19 cellular contexts compared by ENCODE assay signal in genomic region chr18:76446321-76446720, GRCh38. TPM values are rescaled to one million over a fixed set of nuclear protein-coding genes. Genes with fewer than 3 reads are reported as not detected.
DNase-seq lines count a peak whose midpoint lies in the region; ATAC-seq and TF ChIP-seq lines count a peak whose summit lies in the region.
"Had no signal": no experiment of that assay in that cellular context is flagged by ENCODE, and none has a peak within 500 bp of the region (broad histone marks: within the 10 kb centered on the region; RNA-seq: fewer than 3 reads in every experiment).

No MANE protein-coding gene starts in this region.

- peaks cover 5 to 72% (median 46%) of the 10 kb centered on the region in 3 donors for H3K4me1 ChIP-seq in gastroesophageal sphincter
- H3K4me1 ChIP-seq in psoas muscle, result peaks cover 56% of the 10 kb centered on the region

- TF ChIP-seq CTCF in natural killer cell (IDR thresholded peaks at IDR 0.05) (no peak), gastroesophageal sphincter (IDR thresholded peaks at IDR 0.05) (no peak), psoas muscle (IDR thresholded peaks at IDR 0.05) (no peak)

- intact Hi-C loops in natural killer cell (cut with micrococcal nuclease), result no loop called here
- intact Hi-C loops in psoas muscle (cut with DNase I), result loop anchor here in 1 of 2 donors (5.0 kb wide), 1 partner anchor 34 kb away; no protein-coding TSS in a partner anchor

- no peak for TF ChIP-seq EP300 in gastroesophageal sphincter (IDR thresholded peaks at IDR 0.05)

- WGBS in gastroesophageal sphincter (ENCODE audit: low coverage in 1 of 2), 2 donors, result 32 to 55% methylated on average over 3 to 6 of the region's 12 CpGs
- WGBS in psoas muscle, 3 donors, result 58 to 69% (median 64%) methylated on average over 12 of the region's 12 CpGs

- H3K4me3 ChIP-seq in gastroesophageal sphincter (no peak overlapping the region), psoas muscle (peak overlapping the region; percentile 20)
- H3K4me3 ChIP-seq: heart right ventricle had no signal

- ATAC-seq in natural killer cell, result no peak
- no peak for ATAC-seq in natural killer cell treated with Interleukin-12 subunit alpha and Interleukin-12 subunit beta and Interleukin-15 and Interleukin-18, amount 100 ng/mL, for 72 hours
- ATAC-seq in gastroesophageal sphincter, result no peak
- ATAC-seq in psoas muscle, result no peak
- no peak for ATAC-seq in GM19023 (IDR thresholded peaks at IDR 0.05; ENCODE audit: unreplicated experiment)
- ATAC-seq: stimulated activated effector memory CD8-positive, alpha-beta T cell treated with anti-CD3 and anti-CD28 coated beads, Interleukin-12 subunit alpha, Interleukin-12 subunit beta, amount 100 ng/mL, for 72 hours had no signal

- no peak for TF ChIP-seq POLR2A in gastroesophageal sphincter (IDR thresholded peaks at IDR 0.05)

- H3K27ac Mint-ChIP-seq in natural killer cell, result peak overlapping the region; percentile 81 to 92
- peak overlapping the region in 1 of 2 donors; percentile 74 for H3K27ac Mint-ChIP-seq in natural killer cell treated with Interleukin-12 subunit alpha and Interleukin-12 subunit beta and Interleukin-15 and Interleukin-18, amount 100 ng/mL, for 72 hours
- H3K27ac Mint-ChIP-seq: activated B cell treated with CpG ODN at 0.5 μM for 24 hours; activated naive CD8-positive, alpha-beta T cell treated with anti-CD3 and anti-CD28 coated beads for 36 hours; stimulated activated effector memory CD8-positive, alpha-beta T cell treated with anti-CD3 and anti-CD28 coated beads, Interleukin-12 subunit alpha, Interleukin-12 subunit beta, amount 100 ng/mL, for 72 hours had no signal

- DNase-seq in natural killer cell (no peak), psoas muscle (no peak), substantia nigra (lab: John Stamatoyannopoulos, UW) (no peak), NCI-H1436 treated with DMSO at 0.1 percent for 48 hours (lab: John Stamatoyannopoulos, UW) (no peak), DMS 273 (lab: John Stamatoyannopoulos, UW; ENCODE audit: unreplicated experiment) (no peak)
- DNase-seq in natural killer cell treated with Interleukin-12 subunit alpha and Interleukin-12 subunit beta and Interleukin-15 and Interleukin-18, amount 100 ng/mL, for 72 hours (ENCODE audit: low spot score), result no peak
- DNase-seq: activated B cell treated with CpG ODN at 0.5 μM for 24 hours; activated naive CD8-positive, alpha-beta T cell treated with anti-CD3 and anti-CD28 coated beads for 36 hours; DMS53; heart right ventricle; kidney glomerular epithelial cell; NCI-H1092 treated with DMSO at 0.1 percent for 48 hours; NCI-H345; retina; stimulated activated CD4-positive, alpha-beta T cell treated with anti-CD3 and anti-CD28 coated beads, Interleukin-4, amount 100 ng/mL, for 4 hours had no signal

- no peaks in the 10 kb centered on the region for H3K27me3 Mint-ChIP-seq in natural killer cell (ENCODE audit: low read depth in 2 of 2)
- no peaks in the 10 kb centered on the region for H3K27me3 Mint-ChIP-seq in natural killer cell treated with Interleukin-12 subunit alpha and Interleukin-12 subunit beta and Interleukin-15 and Interleukin-18, amount 100 ng/mL, for 72 hours
- H3K27me3 Mint-ChIP-seq: activated B cell treated with CpG ODN at 0.5 μM for 24 hours; activated naive CD8-positive, alpha-beta T cell treated with anti-CD3 and anti-CD28 coated beads for 36 hours had no signal

- peaks cover 75 to 81% of the 10 kb centered on the region in 2 donors for H3K4me1 Mint-ChIP-seq in natural killer cell
- peaks cover 32 to 54% of the 10 kb centered on the region in 2 donors for H3K4me1 Mint-ChIP-seq in natural killer cell treated with Interleukin-12 subunit alpha and Interleukin-12 subunit beta and Interleukin-15 and Interleukin-18, amount 100 ng/mL, for 72 hours (ENCODE audit: low read depth in 2 of 2)

- no peak overlapping the region for H3K4me3 Mint-ChIP-seq in natural killer cell
- H3K4me3 Mint-ChIP-seq in natural killer cell treated with Interleukin-12 subunit alpha and Interleukin-12 subunit beta and Interleukin-15 and Interleukin-18, amount 100 ng/mL, for 72 hours, result no peak overlapping the region
- H3K4me3 Mint-ChIP-seq: activated B cell treated with CpG ODN at 0.5 μM for 24 hours; activated naive CD8-positive, alpha-beta T cell treated with anti-CD3 and anti-CD28 coated beads for 36 hours; central memory CD8-positive, alpha-beta T cell; stimulated activated effector memory CD8-positive, alpha-beta T cell treated with anti-CD3 and anti-CD28 coated beads, Interleukin-12 subunit alpha, Interleukin-12 subunit beta, amount 100 ng/mL, for 72 hours had no signal

- no peaks in the 10 kb centered on the region for H3K36me3 Mint-ChIP-seq in natural killer cell
- no peaks in the 10 kb centered on the region for H3K36me3 Mint-ChIP-seq in natural killer cell treated with Interleukin-12 subunit alpha and Interleukin-12 subunit beta and Interleukin-15 and Interleukin-18, amount 100 ng/mL, for 72 hours
- H3K36me3 Mint-ChIP-seq: stimulated activated effector memory CD8-positive, alpha-beta T cell treated with anti-CD3 and anti-CD28 coated beads, Interleukin-12 subunit alpha, Interleukin-12 subunit beta, amount 100 ng/mL, for 72 hours had no signal

- H3K9me3 ChIP-seq in gastroesophageal sphincter, result no peaks in the 10 kb centered on the region
- H3K9me3 ChIP-seq in psoas muscle, result no peaks in the 10 kb centered on the region
- H3K9me3 ChIP-seq: heart right ventricle had no signal

- H3K27me3 ChIP-seq in gastroesophageal sphincter (no peaks in the 10 kb centered on the region), psoas muscle (ENCODE audit: insufficient read depth in 3 of 3, low read length in 2 of 3) (no peaks in the 10 kb centered on the region)
- H3K27me3 ChIP-seq: heart right ventricle had no signal

- H3K36me3 ChIP-seq in gastroesophageal sphincter (peaks cover 0 to 18% of the 10 kb centered on the region in 2 donors), psoas muscle (ENCODE audit: insufficient read depth in 1 of 2, low read depth in 1 of 2) (peaks cover 0 to 18% of the 10 kb centered on the region in 2 donors)

- H3K27ac ChIP-seq in gastroesophageal sphincter (peak overlapping the region in 3 of 4 donors; percentile 40 to 85 (median 74)), psoas muscle (peak overlapping the region; percentile 64), substantia nigra (ENCODE audit: low read depth, low read length, poor library complexity, severe bottlenecking) (no peak overlapping the region)

- no peaks in the 10 kb centered on the region for H3K9me3 Mint-ChIP-seq in natural killer cell
- no peaks in the 10 kb centered on the region for H3K9me3 Mint-ChIP-seq in natural killer cell treated with Interleukin-12 subunit alpha and Interleukin-12 subunit beta and Interleukin-15 and Interleukin-18, amount 100 ng/mL, for 72 hours
- H3K9me3 Mint-ChIP-seq: activated B cell treated with CpG ODN at 0.5 μM for 24 hours; activated naive CD8-positive, alpha-beta T cell treated with anti-CD3 and anti-CD28 coated beads for 36 hours; central memory CD8-positive, alpha-beta T cell; stimulated activated effector memory CD8-positive, alpha-beta T cell treated with anti-CD3 and anti-CD28 coated beads, Interleukin-12 subunit alpha, Interleukin-12 subunit beta, amount 100 ng/mL, for 72 hours had no signal

RNA-seq across cellular contexts. Expression of gene ZNF516, which starts 48.7 kb away (rescaled TPM):
- total RNA-seq in natural killer cell (10 to 100 TPM; 49.1 to 60.0 (median 52.4) TPM), gastroesophageal sphincter (10 to 100 TPM; 17.8 to 43.8 (median 29.9) TPM), psoas muscle (10 to 100 TPM in 3 of 4 donors, 1 to 10 TPM in 1; 9.6 to 20.6 (median 17.2) TPM)
- total RNA-seq in natural killer cell treated with Interleukin-12 subunit alpha and Interleukin-12 subunit beta and Interleukin-15 and Interleukin-18, amount 100 ng/mL, for 72 hours, result 10 to 100 TPM; 10.8 to 21.1 TPM
- polyA plus RNA-seq in psoas muscle, result 1 to 10 TPM; 2.4 to 8.1 (median 2.7) TPM
